In the genomic region with DNA sequence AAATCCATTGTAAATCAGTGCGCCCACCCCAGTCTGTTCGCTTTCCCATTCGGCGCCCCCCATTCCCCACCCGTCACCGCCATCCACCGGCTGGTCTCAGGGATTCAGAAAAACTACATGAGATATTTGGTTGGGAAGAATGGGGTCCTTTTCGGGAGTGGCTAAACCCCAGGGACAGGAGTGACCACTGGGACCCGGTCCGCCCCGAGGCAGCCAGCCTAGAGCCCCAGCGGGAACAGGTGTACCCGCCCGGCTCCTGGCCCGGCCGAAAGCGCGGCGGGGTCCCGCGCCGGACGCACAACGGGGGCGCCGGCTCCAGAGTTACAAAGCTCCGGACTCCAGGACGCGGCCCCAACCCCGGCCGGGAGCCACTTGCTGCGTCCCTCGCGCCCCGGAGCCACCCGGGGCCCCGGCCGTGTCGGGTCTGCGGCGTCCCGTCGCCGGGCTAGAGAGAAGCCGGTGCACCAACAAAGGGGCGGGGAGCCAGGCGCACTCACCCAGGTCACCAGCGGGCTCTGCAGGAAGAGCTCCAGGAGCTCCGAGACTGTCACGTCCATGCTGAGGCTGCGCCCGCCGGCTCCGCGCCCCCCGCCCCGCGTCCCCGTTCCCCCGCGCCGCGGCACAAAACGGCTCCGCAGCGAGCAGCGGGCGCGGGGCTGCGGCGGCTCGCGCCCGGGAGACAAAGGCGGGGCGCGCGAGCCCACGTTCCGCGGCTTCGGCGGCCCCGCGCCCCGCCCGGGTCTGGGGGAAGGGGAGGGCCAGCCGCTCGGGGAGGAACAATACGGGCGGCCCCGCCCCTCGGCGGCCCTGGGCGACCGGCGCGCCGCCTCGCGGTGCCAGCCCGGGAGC, we compare ENCODE assay signal across 8 cellular contexts. TPM values are rescaled to one million over a fixed set of nuclear protein-coding genes. Genes with fewer than 3 reads are reported as not detected.
A peak's percentile ranks its signal among the peaks of the same experiment; 100 is the strongest.
DNase-seq lines count a peak whose midpoint lies in the region; ATAC-seq and TF ChIP-seq lines count a peak whose summit lies in the region.

A gene with protein sequence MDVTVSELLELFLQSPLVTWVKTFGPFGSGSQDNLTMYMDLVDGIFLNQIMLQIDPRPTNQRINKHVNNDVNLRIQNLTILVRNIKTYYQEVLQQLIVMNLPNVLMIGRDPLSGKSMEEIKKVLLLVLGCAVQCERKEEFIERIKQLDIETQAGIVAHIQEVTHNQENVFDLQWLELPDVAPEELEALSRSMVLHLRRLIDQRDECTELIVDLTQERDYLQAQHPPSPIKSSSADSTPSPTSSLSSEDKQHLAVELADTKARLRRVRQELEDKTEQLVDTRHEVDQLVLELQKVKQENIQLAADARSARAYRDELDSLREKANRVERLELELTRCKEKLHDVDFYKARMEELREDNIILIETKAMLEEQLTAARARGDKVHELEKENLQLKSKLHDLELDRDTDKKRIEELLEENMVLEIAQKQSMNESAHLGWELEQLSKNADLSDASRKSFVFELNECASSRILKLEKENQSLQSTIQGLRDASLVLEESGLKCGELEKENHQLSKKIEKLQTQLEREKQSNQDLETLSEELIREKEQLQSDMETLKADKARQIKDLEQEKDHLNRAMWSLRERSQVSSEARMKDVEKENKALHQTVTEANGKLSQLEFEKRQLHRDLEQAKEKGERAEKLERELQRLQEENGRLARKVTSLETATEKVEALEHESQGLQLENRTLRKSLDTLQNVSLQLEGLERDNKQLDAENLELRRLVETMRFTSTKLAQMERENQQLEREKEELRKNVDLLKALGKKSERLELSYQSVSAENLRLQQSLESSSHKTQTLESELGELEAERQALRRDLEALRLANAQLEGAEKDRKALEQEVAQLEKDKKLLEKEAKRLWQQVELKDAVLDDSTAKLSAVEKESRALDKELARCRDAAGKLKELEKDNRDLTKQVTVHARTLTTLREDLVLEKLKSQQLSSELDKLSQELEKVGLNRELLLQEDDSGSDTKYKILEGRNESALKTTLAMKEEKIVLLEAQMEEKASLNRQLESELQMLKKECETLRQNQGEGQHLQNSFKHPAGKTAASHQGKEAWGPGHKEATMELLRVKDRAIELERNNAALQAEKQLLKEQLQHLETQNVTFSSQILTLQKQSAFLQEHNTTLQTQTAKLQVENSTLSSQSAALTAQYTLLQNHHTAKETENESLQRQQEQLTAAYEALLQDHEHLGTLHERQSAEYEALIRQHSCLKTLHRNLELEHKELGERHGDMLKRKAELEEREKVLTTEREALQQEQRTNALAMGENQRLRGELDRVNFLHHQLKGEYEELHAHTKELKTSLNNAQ (N-terminal part only) (minus strand): TSS at position 687 of the 849 bp plus-strand sequence. CDS start 130 bp downstream, at position 557.

- peak within 1 kb of the TSS; percentile 99 for H3K27ac Mint-ChIP-seq in T-helper 17 cell

- H3K4me3 Mint-ChIP-seq in T-helper 17 cell: peak within 1 kb of the TSS; percentile 98

- peak; percentile 91 for DNase-seq in GM10266 (ENCODE audit: extremely low spot score)
- peak; percentile 96 for DNase-seq in H7
- peak; percentile 48 for DNase-seq in M059J (ENCODE audit: low read depth)
- DNase-seq in T-helper 17 cell: peak; percentile 70 to 76 (median 72)
- DNase-seq in astrocyte of the spinal cord (ENCODE audit: low read depth, low spot score): peak; percentile 23
- DNase-seq in putamen (ENCODE audit: low spot score): no peak

- in situ Hi-C loops in astrocyte of the spinal cord (cut with HindIII; ENCODE audit: low sequenced_read_pairs): no loop called here

- H3K27me3 Mint-ChIP-seq in T-helper 17 cell: no peaks in the 10 kb centered on the region

- peak within 1 kb of the TSS; percentile 83 for H3K4me3 ChIP-seq in H7 (ENCODE audit: insufficient read depth, low read depth, low read length)
- peak within 1 kb of the TSS; percentile 40 for H3K4me3 ChIP-seq in astrocyte of the spinal cord (ENCODE audit: low read depth, low read length)
- peak within 1 kb of the TSS; percentile 77 for H3K4me3 ChIP-seq in iPS-18a (ENCODE audit: low read length)
- peak within 1 kb of the TSS; percentile 62 to 70 (median 69) for H3K4me3 ChIP-seq in skeletal muscle tissue (ENCODE audit: low read length in 3 of 3)

- TF ChIP-seq CTCF in GM10266 (IDR thresholded peaks at IDR 0.05; ENCODE audit: control insufficient read depth, insufficient read depth, low read depth, missing control alignments) (no peak), astrocyte of the spinal cord (IDR thresholded peaks at IDR 0.05; ENCODE audit: low read depth, low read length) (no peak)

- H3K27me3 ChIP-seq in H7 (ENCODE audit: control insufficient read depth, insufficient read depth, low read length): no peaks in the 10 kb centered on the region
- peaks cover 7% of the 10 kb centered on the region for H3K27me3 ChIP-seq in iPS-18a (ENCODE audit: control insufficient read depth, insufficient read depth, low read length)
- H3K27me3 ChIP-seq in skeletal muscle tissue (ENCODE audit: control insufficient read depth in 3 of 3, insufficient read depth in 3 of 3, low read length in 3 of 3): peaks cover 3 to 16% (median 15%) of the 10 kb centered on the region in 3 donors

- no peaks in the 10 kb centered on the region; the same call in 1 of the 2 replicates for H3K36me3 ChIP-seq in H7 (replicated peaks; ENCODE audit: control insufficient read depth, insufficient read depth, low read length)
- no peaks in the 10 kb centered on the region for H3K36me3 ChIP-seq in iPS-18a (ENCODE audit: control insufficient read depth, low read depth, low read length)
- H3K36me3 ChIP-seq in skeletal muscle tissue (ENCODE audit: control insufficient read depth in 3 of 3, insufficient read depth in 3 of 3, low read length in 3 of 3): no peaks in the 10 kb centered on the region

- H3K36me3 Mint-ChIP-seq in T-helper 17 cell (ENCODE audit: low read depth): peaks cover 9% of the 10 kb centered on the region

- H3K9ac ChIP-seq in iPS-18a (ENCODE audit: low read length): peak within 1 kb of the TSS; percentile 67
- peak within 1 kb of the TSS in 2 of 3 donors; percentile 43 to 73 for H3K9ac ChIP-seq in skeletal muscle tissue (ENCODE audit: low read depth in 1 of 3, low read length in 3 of 3)

- H3K9me3 ChIP-seq in T-helper 17 cell (ENCODE audit: control insufficient read depth, low read length, poor library complexity, severe bottlenecking): no peaks in the 10 kb centered on the region
- H3K9me3 ChIP-seq in iPS-18a (ENCODE audit: control insufficient read depth, low read depth, low read length): no peaks in the 10 kb centered on the region
- H3K9me3 ChIP-seq in skeletal muscle tissue (ENCODE audit: control insufficient read depth in 3 of 3, low read length in 3 of 3): no peaks in the 10 kb centered on the region

- peaks cover 40% of the 10 kb centered on the region for H3K4me1 Mint-ChIP-seq in T-helper 17 cell

- no peak within 1 kb of the TSS for H3K27ac ChIP-seq in iPS-18a (ENCODE audit: low read length)
- no peak within 1 kb of the TSS for H3K27ac ChIP-seq in skeletal muscle tissue (ENCODE audit: low read depth, low read length)

- peak; percentile 59 for ATAC-seq in T-helper 17 cell

- H3K4me1 ChIP-seq in iPS-18a (ENCODE audit: control insufficient read depth, low read depth, low read length) (peaks cover 34% of the 10 kb centered on the region), skeletal muscle tissue (ENCODE audit: control insufficient read depth in 3 of 3, insufficient read depth in 3 of 3, low read length in 3 of 3) (peaks cover 7 to 12% (median 11%) of the 10 kb centered on the region in 3 donors)

RNA-seq across cellular contexts. Expression of the gene that starts here (rescaled TPM):
- total RNA-seq in H7 (2014; rRNA removed; shearing (Covaris generic)): 25.2 and 34.0 TPM in 2 replicates
- 1.4 and 1.6 TPM in 2 replicates for total RNA-seq in M059J (2014; rRNA removed; shearing (Covaris generic))
- total RNA-seq in T-helper 17 cell (100 to 1,000 TPM; 333 to 339 TPM), skeletal muscle tissue (9.4 TPM)
